17 cellular contexts compared by ENCODE assay signal in genomic region chr1:113652773-113653172, GRCh38.
"Had no signal": no experiment of that assay in that cellular context is flagged by ENCODE, and none has a peak within 500 bp of the region (broad histone marks: within the 10 kb centered on the region; RNA-seq: fewer than 3 reads in every experiment).

No MANE protein-coding gene starts in this region.

- DNase-seq: activated CD4-positive, alpha-beta T cell treated with anti-CD3 and anti-CD28 coated beads for 48 hours; activated CD8-positive, alpha-beta memory T cell treated with anti-CD3 and anti-CD28 coated beads, Interleukin-2, amount 50 U/mL, for 48 hours; activated CD8-positive, alpha-beta T cell treated with anti-CD3 and anti-CD28 coated beads, Interleukin-2, amount 10 ng/mL, durations not matched to agents 7 days and 5 days; activated naive CD8-positive, alpha-beta T cell treated with anti-CD3 and anti-CD28 coated beads, Interleukin-2, amount 10 ng/mL, durations not matched to agents 7 days and 5 days; central memory CD4-positive, alpha-beta T cell; cortex of kidney; effector memory CD4-positive, alpha-beta T cell; heart right ventricle; islet precursor cell; left ventricle myocardium superior; mesendoderm; stimulated activated CD4-positive, alpha-beta T cell treated with anti-CD3 and anti-CD28 coated beads, Interleukin-4, amount 100 ng/mL, for 1 hour; stimulated activated CD8-positive, alpha-beta memory T cell treated with anti-CD3 and anti-CD28 coated beads, Interleukin-4, amount 100 ng/mL, for 48 hours; stimulated activated naive CD8-positive, alpha-beta T cell treated with anti-CD3 and anti-CD28 coated beads, Interleukin-15, Interleukin-2, amounts not matched to agents 100 U/mL and 50 U/mL, for 24 hours; T-helper 17 cell; upper lobe of left lung had no signal

- H3K27me3 ChIP-seq: heart right ventricle, upper lobe of left lung had no signal

- ATAC-seq: activated CD8-positive, alpha-beta T cell treated with anti-CD3 and anti-CD28 coated beads, Interleukin-2, amount 10 ng/mL, durations not matched to agents 7 days and 5 days; heart right ventricle; left ventricle myocardium superior; stimulated activated naive CD8-positive, alpha-beta T cell treated with anti-CD3 and anti-CD28 coated beads, Interleukin-15, Interleukin-2, amounts not matched to agents 100 U/mL and 50 U/mL, for 24 hours; T-helper 17 cell; WTC11 had no signal

- H3K4me3 ChIP-seq: heart right ventricle, upper lobe of left lung had no signal
